ENCODE assay signal across 16 cellular contexts in genomic region chr15:100786901-100787566, GRCh38.
"Had no signal": no experiment of that assay in that cellular context is flagged by ENCODE, and none has a peak within 500 bp of the region (broad histone marks: within the 10 kb centered on the region; RNA-seq: fewer than 3 reads in every experiment).

No MANE protein-coding gene starts in this region.

- H3K9me3 ChIP-seq: heart left ventricle, left ventricle myocardium inferior, spleen had no signal

- H3K4me3 Mint-ChIP-seq: activated naive CD8-positive, alpha-beta T cell treated with anti-CD3 and anti-CD28 coated beads, Interleukin-2, amount 10 ng/mL, durations not matched to agents 7 days and 5 days; activated T-cell treated with anti-CD3 and anti-CD28 coated beads, Interleukin-2, amount 50 U/mL, for 72 hours; mesothelial cell of epicardium; T-cell had no signal

- H3K9me3 Mint-ChIP-seq: activated naive CD8-positive, alpha-beta T cell treated with anti-CD3 and anti-CD28 coated beads, Interleukin-2, amount 10 ng/mL, durations not matched to agents 7 days and 5 days; activated T-cell treated with anti-CD3 and anti-CD28 coated beads, Interleukin-2, amount 50 U/mL, for 72 hours; mesothelial cell of epicardium had no signal

- DNase-seq: activated CD4-positive, alpha-beta T cell treated with anti-CD3 and anti-CD28 coated beads, Interleukin-2, amount 50 U/mL, for 1 hour; activated naive CD8-positive, alpha-beta T cell treated with anti-CD3 and anti-CD28 coated beads, Interleukin-2, amount 10 ng/mL, durations not matched to agents 7 days and 5 days; activated T-cell treated with anti-CD3 and anti-CD28 coated beads, Interleukin-2, amount 50 U/mL, for 72 hours; anterior cingulate cortex; cerebellar nuclear complex; left ventricle myocardium inferior; spleen; stimulated activated CD4-positive, alpha-beta T cell treated with anti-CD3 and anti-CD28 coated beads, Interleukin-1b, Interleukin-23, amount 100 ng/mL, for 48 hours; stimulated activated naive CD4-positive, alpha-beta T cell treated with Interleukin-2 at 50 U/mL for 16 hours; T1000; trophoblast cell had no signal

- H3K27ac Mint-ChIP-seq: activated naive CD8-positive, alpha-beta T cell treated with anti-CD3 and anti-CD28 coated beads, Interleukin-2, amount 10 ng/mL, durations not matched to agents 7 days and 5 days; activated T-cell treated with anti-CD3 and anti-CD28 coated beads, Interleukin-2, amount 50 U/mL, for 72 hours; mesothelial cell of epicardium; T-cell had no signal

- H3K4me1 ChIP-seq: heart left ventricle, left ventricle myocardium inferior, spleen had no signal

- H3K27ac ChIP-seq: heart left ventricle, left ventricle myocardium inferior, spleen, VCaP had no signal

- H3K36me3 ChIP-seq: heart left ventricle, left ventricle myocardium inferior, spleen had no signal

- H3K36me3 Mint-ChIP-seq: activated naive CD8-positive, alpha-beta T cell treated with anti-CD3 and anti-CD28 coated beads, Interleukin-2, amount 10 ng/mL, durations not matched to agents 7 days and 5 days; mesothelial cell of epicardium; T-cell had no signal

- ATAC-seq: activated T-cell treated with anti-CD3 and anti-CD28 coated beads, Interleukin-2, amount 50 U/mL, for 72 hours; heart left ventricle; sciatic nerve; T-cell had no signal

- H3K4me3 ChIP-seq: heart left ventricle, left ventricle myocardium inferior, spleen had no signal

- H3K4me1 Mint-ChIP-seq: activated naive CD8-positive, alpha-beta T cell treated with anti-CD3 and anti-CD28 coated beads, Interleukin-2, amount 10 ng/mL, durations not matched to agents 7 days and 5 days; mesothelial cell of epicardium had no signal
